In the genomic region with DNA sequence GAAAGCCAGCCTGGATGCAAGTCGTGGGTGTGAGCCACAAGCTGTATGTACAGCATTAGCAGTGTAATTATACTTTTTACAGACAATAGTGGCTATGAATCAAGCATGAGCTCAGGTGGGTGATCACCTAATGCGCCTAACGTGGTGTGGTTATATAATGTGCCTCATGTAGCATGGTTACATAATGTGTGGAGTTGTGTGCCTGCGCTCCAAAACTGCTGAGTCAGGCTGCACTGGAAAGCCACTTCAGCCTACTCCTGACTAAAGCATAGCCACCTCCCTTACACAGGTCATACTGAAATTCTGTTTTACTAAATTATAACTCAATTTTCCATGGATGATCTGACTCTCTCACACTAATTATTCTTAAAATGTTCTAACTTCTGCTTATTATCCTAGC, we compare ENCODE assay signal across 1 cellular context.
TF ChIP-seq lines count a peak whose summit lies in the region.

No MANE protein-coding gene starts in this region.

TF ChIP-seq in K562, 482 proteins besides CTCF, POLR2A, EP300 and RAD21 (continues in another document):
- no peak for TF ChIP-seq CHD7 (IDR thresholded peaks at IDR 0.05; ENCODE audit: low read depth, low read length)
- no peak for TF ChIP-seq ELF4 (CRISPR knock-in tag; IDR thresholded peaks at IDR 0.05)
- TF ChIP-seq C11orf30 (IDR thresholded peaks at IDR 0.05; ENCODE audit: low read depth): peak; percentile 81
- TF ChIP-seq MAFF (IDR thresholded peaks at IDR 0.05; ENCODE audit: low read length): peak; percentile 82
- peak; percentile 44 to 57; a peak in 1 of 4 replicates for TF ChIP-seq TRIM24 (IDR thresholded peaks at IDR 0.05)
- no peak for TF ChIP-seq MAZ (CRISPR knock-in tag; conservative IDR thresholded peaks at IDR 0.05 in 1 of 2, IDR thresholded peaks at IDR 0.05 in 1 of 2)
- TF ChIP-seq ZNF316 (IDR thresholded peaks at IDR 0.05): peak; percentile 90
- TF ChIP-seq BRD9 (IDR thresholded peaks at IDR 0.05; ENCODE audit: low read depth, partially characterized antibody): no peak
- TF ChIP-seq ZZZ3 (IDR thresholded peaks at IDR 0.05): no peak
- peak; percentile 20 for TF ChIP-seq ZFP36 (IDR thresholded peaks at IDR 0.05; ENCODE audit: low read depth, low read length, partially characterized antibody)
- TF ChIP-seq HSF4 (CRISPR knock-in tag; IDR thresholded peaks at IDR 0.05; ENCODE audit: borderline replicate concordance): no peak
- TF ChIP-seq CBX5 (IDR thresholded peaks at IDR 0.05; ENCODE audit: borderline replicate concordance, low read depth): peak; percentile 79; the same call in 1 of the 2 replicates
- peak; percentile 51 for TF ChIP-seq NFE2 (IDR thresholded peaks at IDR 0.05; ENCODE audit: low read depth)
- peak; percentile 32 for TF ChIP-seq ZNF280A (IDR thresholded peaks at IDR 0.05; ENCODE audit: low read depth, partially characterized antibody)
- TF ChIP-seq RBFOX2 (IDR thresholded peaks at IDR 0.05; ENCODE audit: low read depth, low read length): no peak
- 0 out of 2 replicates have a peak, but pooled peaks have one; percentile 46 for TF ChIP-seq TRIM28 (IDR thresholded peaks at IDR 0.05)
- no peak for TF ChIP-seq ZNF644 (tag; IDR thresholded peaks at IDR 0.05; ENCODE audit: low read depth)
- TF ChIP-seq DMBX1 (CRISPR knock-in tag; IDR thresholded peaks at IDR 0.05; ENCODE audit: borderline replicate concordance): no peak
- TF ChIP-seq ZBTB33 (CRISPR knock-in tag; IDR thresholded peaks at IDR 0.05): peak; percentile 88
- TF ChIP-seq ZNF212 (CRISPR knock-in tag; IDR thresholded peaks at IDR 0.05): no peak
- TF ChIP-seq ZNF766 (CRISPR knock-in tag; conservative IDR thresholded peaks at IDR 0.05): no peak
- peak; percentile 82 for TF ChIP-seq MAFK (IDR thresholded peaks at IDR 0.05; ENCODE audit: low read length)
- TF ChIP-seq BACH1 (tag; IDR thresholded peaks at IDR 0.05): peak; percentile 57; the same call in 1 of the 2 replicates
- TF ChIP-seq RCOR1 (IDR thresholded peaks at IDR 0.05; ENCODE audit: borderline replicate concordance in 1 of 2, low read depth in 2 of 2, low read length in 2 of 2): no peak
- TF ChIP-seq MAFG (tag; conservative IDR thresholded peaks at IDR 0.05): peak; percentile 79
- no peak for TF ChIP-seq HDAC6 (IDR thresholded peaks at IDR 0.05; ENCODE audit: low read depth, low read length)
- TF ChIP-seq FOXM1 (IDR thresholded peaks at IDR 0.05; ENCODE audit: low read depth): no peak
- no peak for TF ChIP-seq FOXM1 (CRISPR knock-in tag; IDR thresholded peaks at IDR 0.05; ENCODE audit: low read depth)
- peak in 1 of 3 experiments; percentile 18 for TF ChIP-seq YY1 (IDR thresholded peaks at IDR 0.05; ENCODE audit: borderline replicate concordance in 1 of 3, control insufficient read depth in 1 of 3, extremely low read depth in 1 of 3, insufficient read depth in 3 of 3, insufficient read length in 1 of 3, insufficient replicate concordance in 2 of 3, low read depth in 1 of 3, low read length in 2 of 3)
- TF ChIP-seq CBX3 (IDR thresholded peaks at IDR 0.05; ENCODE audit: borderline replicate concordance in 1 of 2, low read length in 2 of 2): peak in 1 of 2 experiments; percentile 97; a peak in 2 of 3 replicates
- TF ChIP-seq, protein P1, sequence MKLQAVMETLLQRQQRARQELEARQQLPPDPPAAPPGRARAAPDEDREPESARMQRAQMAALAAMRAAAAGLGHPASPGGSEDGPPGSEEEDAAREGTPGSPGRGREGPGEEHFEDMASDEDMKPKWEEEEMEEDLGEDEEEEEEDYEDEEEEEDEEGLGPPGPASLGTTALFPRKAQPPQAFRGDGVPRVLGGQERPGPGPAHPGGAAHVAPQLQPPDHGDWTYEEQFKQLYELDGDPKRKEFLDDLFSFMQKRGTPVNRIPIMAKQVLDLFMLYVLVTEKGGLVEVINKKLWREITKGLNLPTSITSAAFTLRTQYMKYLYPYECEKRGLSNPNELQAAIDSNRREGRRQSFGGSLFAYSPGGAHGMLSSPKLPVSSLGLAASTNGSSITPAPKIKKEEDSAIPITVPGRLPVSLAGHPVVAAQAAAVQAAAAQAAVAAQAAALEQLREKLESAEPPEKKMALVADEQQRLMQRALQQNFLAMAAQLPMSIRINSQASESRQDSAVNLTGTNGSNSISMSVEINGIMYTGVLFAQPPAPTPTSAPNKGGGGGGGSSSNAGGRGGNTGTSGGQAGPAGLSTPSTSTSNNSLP (IDR thresholded peaks at IDR 0.05; ENCODE audit: borderline replicate concordance, low read depth, low read length): no peak
- TF ChIP-seq, protein P2, sequence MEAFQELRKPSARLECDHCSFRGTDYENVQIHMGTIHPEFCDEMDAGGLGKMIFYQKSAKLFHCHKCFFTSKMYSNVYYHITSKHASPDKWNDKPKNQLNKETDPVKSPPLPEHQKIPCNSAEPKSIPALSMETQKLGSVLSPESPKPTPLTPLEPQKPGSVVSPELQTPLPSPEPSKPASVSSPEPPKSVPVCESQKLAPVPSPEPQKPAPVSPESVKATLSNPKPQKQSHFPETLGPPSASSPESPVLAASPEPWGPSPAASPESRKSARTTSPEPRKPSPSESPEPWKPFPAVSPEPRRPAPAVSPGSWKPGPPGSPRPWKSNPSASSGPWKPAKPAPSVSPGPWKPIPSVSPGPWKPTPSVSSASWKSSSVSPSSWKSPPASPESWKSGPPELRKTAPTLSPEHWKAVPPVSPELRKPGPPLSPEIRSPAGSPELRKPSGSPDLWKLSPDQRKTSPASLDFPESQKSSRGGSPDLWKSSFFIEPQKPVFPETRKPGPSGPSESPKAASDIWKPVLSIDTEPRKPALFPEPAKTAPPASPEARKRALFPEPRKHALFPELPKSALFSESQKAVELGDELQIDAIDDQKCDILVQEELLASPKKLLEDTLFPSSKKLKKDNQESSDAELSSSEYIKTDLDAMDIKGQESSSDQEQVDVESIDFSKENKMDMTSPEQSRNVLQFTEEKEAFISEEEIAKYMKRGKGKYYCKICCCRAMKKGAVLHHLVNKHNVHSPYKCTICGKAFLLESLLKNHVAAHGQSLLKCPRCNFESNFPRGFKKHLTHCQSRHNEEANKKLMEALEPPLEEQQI (IDR thresholded peaks at IDR 0.05): peak; percentile 62; the same call in 1 of the 2 replicates
- no peak for TF ChIP-seq ETV6 (IDR thresholded peaks at IDR 0.05; ENCODE audit: borderline replicate concordance in 1 of 2, low read depth in 2 of 2, low read length in 1 of 2)
- no peak for TF ChIP-seq ETV6 (CRISPR knock-in tag; IDR thresholded peaks at IDR 0.05; ENCODE audit: borderline replicate concordance)
